ENCODE assay signal across 1 cellular context in the genomic region with DNA sequence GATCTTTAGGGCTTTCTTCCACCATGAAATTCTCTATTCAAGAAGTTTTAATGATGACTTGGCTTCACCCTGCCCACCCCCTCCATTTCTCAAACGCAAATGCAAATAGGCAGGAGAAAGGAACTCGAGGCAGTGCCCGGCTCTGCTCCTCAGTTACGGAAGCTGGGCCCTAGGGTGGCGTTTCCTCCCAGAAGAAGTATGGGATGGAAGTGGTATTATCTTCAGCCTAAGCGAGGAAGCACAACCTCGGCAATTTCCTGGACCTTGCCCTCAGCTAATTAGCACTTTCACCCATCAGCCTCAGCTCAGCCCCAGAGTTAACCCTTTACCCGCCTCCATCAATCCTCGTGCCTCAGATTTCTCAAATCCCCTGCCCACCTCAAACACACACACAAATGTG.
TF ChIP-seq lines count a peak whose summit lies in the region.

No MANE protein-coding gene starts in this region.

TF ChIP-seq in GM23338, 12 proteins besides CTCF, POLR2A, EP300 and RAD21 (continued from another document):
- TF ChIP-seq, protein P1, sequence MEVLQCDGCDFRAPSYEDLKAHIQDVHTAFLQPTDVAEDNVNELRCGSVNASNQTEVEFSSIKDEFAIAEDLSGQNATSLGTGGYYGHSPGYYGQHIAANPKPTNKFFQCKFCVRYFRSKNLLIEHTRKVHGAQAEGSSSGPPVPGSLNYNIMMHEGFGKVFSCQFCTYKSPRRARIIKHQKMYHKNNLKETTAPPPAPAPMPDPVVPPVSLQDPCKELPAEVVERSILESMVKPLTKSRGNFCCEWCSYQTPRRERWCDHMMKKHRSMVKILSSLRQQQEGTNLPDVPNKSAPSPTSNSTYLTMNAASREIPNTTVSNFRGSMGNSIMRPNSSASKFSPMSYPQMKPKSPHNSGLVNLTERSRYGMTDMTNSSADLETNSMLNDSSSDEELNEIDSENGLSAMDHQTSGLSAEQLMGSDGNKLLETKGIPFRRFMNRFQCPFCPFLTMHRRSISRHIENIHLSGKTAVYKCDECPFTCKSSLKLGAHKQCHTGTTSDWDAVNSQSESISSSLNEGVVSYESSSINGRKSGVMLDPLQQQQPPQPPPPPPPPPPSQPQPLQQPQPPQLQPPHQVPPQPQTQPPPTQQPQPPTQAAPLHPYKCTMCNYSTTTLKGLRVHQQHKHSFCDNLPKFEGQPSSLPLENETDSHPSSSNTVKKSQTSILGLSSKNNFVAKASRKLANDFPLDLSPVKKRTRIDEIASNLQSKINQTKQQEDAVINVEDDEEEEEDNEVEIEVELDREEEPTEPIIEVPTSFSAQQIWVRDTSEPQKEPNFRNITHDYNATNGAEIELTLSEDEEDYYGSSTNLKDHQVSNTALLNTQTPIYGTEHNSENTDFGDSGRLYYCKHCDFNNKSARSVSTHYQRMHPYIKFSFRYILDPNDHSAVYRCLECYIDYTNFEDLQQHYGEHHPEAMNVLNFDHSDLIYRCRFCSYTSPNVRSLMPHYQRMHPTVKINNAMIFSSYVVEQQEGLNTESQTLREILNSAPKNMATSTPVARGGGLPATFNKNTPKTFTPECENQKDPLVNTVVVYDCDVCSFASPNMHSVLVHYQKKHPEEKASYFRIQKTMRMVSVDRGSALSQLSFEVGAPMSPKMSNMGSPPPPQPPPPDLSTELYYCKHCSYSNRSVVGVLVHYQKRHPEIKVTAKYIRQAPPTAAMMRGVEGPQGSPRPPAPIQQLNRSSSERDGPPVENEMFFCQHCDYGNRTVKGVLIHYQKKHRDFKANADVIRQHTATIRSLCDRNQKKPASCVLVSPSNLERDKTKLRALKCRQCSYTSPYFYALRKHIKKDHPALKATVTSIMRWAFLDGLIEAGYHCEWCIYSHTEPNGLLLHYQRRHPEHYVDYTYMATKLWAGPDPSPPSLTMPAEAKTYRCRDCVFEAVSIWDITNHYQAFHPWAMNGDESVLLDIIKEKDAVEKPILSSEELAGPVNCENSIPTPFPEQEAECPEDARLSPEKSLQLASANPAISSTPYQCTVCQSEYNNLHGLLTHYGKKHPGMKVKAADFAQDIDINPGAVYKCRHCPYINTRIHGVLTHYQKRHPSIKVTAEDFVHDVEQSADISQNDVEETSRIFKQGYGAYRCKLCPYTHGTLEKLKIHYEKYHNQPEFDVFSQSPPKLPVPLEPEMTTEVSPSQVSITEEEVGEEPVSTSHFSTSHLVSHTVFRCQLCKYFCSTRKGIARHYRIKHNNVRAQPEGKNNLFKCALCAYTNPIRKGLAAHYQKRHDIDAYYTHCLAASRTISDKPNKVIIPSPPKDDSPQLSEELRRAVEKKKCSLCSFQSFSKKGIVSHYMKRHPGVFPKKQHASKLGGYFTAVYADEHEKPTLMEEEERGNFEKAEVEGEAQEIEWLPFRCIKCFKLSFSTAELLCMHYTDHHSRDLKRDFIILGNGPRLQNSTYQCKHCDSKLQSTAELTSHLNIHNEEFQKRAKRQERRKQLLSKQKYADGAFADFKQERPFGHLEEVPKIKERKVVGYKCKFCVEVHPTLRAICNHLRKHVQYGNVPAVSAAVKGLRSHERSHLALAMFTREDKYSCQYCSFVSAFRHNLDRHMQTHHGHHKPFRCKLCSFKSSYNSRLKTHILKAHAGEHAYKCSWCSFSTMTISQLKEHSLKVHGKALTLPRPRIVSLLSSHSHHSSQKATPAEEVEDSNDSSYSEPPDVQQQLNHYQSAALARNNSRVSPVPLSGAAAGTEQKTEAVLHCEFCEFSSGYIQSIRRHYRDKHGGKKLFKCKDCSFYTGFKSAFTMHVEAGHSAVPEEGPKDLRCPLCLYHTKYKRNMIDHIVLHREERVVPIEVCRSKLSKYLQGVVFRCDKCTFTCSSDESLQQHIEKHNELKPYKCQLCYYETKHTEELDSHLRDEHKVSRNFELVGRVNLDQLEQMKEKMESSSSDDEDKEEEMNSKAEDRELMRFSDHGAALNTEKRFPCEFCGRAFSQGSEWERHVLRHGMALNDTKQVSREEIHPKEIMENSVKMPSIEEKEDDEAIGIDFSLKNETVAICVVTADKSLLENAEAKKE (CRISPR knock-in tag; IDR thresholded peaks at IDR 0.05) = no peak
- no peak for TF ChIP-seq POLR2AphosphoS5 (IDR thresholded peaks at IDR 0.05; ENCODE audit: low read depth)
- no peak for TF ChIP-seq NANOG (IDR thresholded peaks at IDR 0.05; ENCODE audit: borderline replicate concordance)
- TF ChIP-seq EZH2phosphoT487 (IDR thresholded peaks at IDR 0.05; ENCODE audit: unreplicated experiment) = no peak
- TF ChIP-seq, protein P2, sequence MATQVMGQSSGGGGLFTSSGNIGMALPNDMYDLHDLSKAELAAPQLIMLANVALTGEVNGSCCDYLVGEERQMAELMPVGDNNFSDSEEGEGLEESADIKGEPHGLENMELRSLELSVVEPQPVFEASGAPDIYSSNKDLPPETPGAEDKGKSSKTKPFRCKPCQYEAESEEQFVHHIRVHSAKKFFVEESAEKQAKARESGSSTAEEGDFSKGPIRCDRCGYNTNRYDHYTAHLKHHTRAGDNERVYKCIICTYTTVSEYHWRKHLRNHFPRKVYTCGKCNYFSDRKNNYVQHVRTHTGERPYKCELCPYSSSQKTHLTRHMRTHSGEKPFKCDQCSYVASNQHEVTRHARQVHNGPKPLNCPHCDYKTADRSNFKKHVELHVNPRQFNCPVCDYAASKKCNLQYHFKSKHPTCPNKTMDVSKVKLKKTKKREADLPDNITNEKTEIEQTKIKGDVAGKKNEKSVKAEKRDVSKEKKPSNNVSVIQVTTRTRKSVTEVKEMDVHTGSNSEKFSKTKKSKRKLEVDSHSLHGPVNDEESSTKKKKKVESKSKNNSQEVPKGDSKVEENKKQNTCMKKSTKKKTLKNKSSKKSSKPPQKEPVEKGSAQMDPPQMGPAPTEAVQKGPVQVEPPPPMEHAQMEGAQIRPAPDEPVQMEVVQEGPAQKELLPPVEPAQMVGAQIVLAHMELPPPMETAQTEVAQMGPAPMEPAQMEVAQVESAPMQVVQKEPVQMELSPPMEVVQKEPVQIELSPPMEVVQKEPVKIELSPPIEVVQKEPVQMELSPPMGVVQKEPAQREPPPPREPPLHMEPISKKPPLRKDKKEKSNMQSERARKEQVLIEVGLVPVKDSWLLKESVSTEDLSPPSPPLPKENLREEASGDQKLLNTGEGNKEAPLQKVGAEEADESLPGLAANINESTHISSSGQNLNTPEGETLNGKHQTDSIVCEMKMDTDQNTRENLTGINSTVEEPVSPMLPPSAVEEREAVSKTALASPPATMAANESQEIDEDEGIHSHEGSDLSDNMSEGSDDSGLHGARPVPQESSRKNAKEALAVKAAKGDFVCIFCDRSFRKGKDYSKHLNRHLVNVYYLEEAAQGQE (IDR thresholded peaks at IDR 0.05; ENCODE audit: unreplicated experiment) = no peak
- TF ChIP-seq, protein P3, sequence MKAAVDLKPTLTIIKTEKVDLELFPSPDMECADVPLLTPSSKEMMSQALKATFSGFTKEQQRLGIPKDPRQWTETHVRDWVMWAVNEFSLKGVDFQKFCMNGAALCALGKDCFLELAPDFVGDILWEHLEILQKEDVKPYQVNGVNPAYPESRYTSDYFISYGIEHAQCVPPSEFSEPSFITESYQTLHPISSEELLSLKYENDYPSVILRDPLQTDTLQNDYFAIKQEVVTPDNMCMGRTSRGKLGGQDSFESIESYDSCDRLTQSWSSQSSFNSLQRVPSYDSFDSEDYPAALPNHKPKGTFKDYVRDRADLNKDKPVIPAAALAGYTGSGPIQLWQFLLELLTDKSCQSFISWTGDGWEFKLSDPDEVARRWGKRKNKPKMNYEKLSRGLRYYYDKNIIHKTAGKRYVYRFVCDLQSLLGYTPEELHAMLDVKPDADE (IDR thresholded peaks at IDR 0.05) = no peak
- no peak for TF ChIP-seq EZH2 (IDR thresholded peaks at IDR 0.05; ENCODE audit: low read depth, unreplicated experiment)
- no peak for TF ChIP-seq STAT1 (IDR thresholded peaks at IDR 0.05; ENCODE audit: unreplicated experiment)
